ENCODE assay signal across 30 cellular contexts in genomic region chr10:127182161-127182560, GRCh38. TPM values are rescaled to one million over a fixed set of nuclear protein-coding genes. Genes with fewer than 3 reads are reported as not detected.
"Had no signal": no experiment of that assay in that cellular context is flagged by ENCODE, and none has a peak within 500 bp of the region (broad histone marks: within the 10 kb centered on the region; RNA-seq: fewer than 3 reads in every experiment).

No MANE protein-coding gene starts in this region.

- H3K9me3 Mint-ChIP-seq: dendritic cell treated with granulocyte-macrophage colony-stimulating factor and Interleukin-4, amounts not matched to agents 40 ng/mL and 50 ng/mL, for 4 days; nephron progenitor cell had no signal

- H3K27ac Mint-ChIP-seq: dendritic cell treated with granulocyte-macrophage colony-stimulating factor and Interleukin-4, amounts not matched to agents 40 ng/mL and 50 ng/mL, for 4 days; immature natural killer cell; naive thymus-derived CD8-positive, alpha-beta T cell; nephron progenitor cell; stimulated activated naive CD8-positive, alpha-beta T cell treated with anti-CD3 and anti-CD28 coated beads, Interleukin-15, amount 100 ng/mL, for 72 hours had no signal

- H3K27ac ChIP-seq: esophagus muscularis mucosa, foreskin keratinocyte, gastroesophageal sphincter, lower lobe of right lung, prostate gland, right atrium auricular region, thyroid gland, vagina had no signal

- H3K4me3 Mint-ChIP-seq: dendritic cell treated with granulocyte-macrophage colony-stimulating factor and Interleukin-4, amounts not matched to agents 40 ng/mL and 50 ng/mL, for 4 days; immature natural killer cell; naive thymus-derived CD8-positive, alpha-beta T cell; nephron progenitor cell; stimulated activated naive CD8-positive, alpha-beta T cell treated with anti-CD3 and anti-CD28 coated beads, Interleukin-15, amount 100 ng/mL, for 72 hours had no signal

- H3K27me3 Mint-ChIP-seq: dendritic cell treated with granulocyte-macrophage colony-stimulating factor and Interleukin-4, amounts not matched to agents 40 ng/mL and 50 ng/mL, for 4 days had no signal

- FAIRE-seq: endothelial cell of umbilical vein had no signal

- H3K4me3 ChIP-seq: esophagus muscularis mucosa, gastroesophageal sphincter, lower lobe of right lung, prostate gland, right atrium auricular region, smooth muscle cell, thyroid gland, vagina had no signal

- H3K36me3 ChIP-seq: lower lobe of right lung, prostate gland, right atrium auricular region, thyroid gland, vagina had no signal

- H3K36me3 Mint-ChIP-seq: immature natural killer cell had no signal

- ATAC-seq: foreskin keratinocyte; gastroesophageal sphincter; left ventricle myocardium superior; lower lobe of right lung; naive thymus-derived CD8-positive, alpha-beta T cell; sciatic nerve; stimulated activated naive CD8-positive, alpha-beta T cell treated with anti-CD3 and anti-CD28 coated beads, Interleukin-15, amount 100 ng/mL, for 72 hours had no signal

- DNase-seq: effector memory CD4-positive, alpha-beta T cell; foreskin keratinocyte; glutamatergic neuron; hypothalamus; islet precursor cell; left ventricle myocardium superior; lower lobe of right lung; naive thymus-derived CD8-positive, alpha-beta T cell; nephron progenitor cell; nucleus accumbens; stimulated activated CD4-positive, alpha-beta T cell treated with anti-CD3 and anti-CD28 coated beads, Interleukin-12 subunit alpha, Interleukin-12 subunit beta, amount 100 ng/mL, for 4 hours; stimulated activated CD4-positive, alpha-beta T cell treated with anti-CD3 and anti-CD28 coated beads, Interleukin-1b, Interleukin-23, amount 100 ng/mL, for 48 hours; stimulated activated CD4-positive, alpha-beta T cell treated with anti-CD3 and anti-CD28 coated beads, Interleukin-4, amount 100 ng/mL, for 1 hour; stimulated activated CD8-positive, alpha-beta memory T cell treated with anti-CD3 and anti-CD28 coated beads, Interleukin-4, amount 100 ng/mL, for 48 hours; stimulated activated naive CD4-positive, alpha-beta T cell; stimulated activated naive CD8-positive, alpha-beta T cell treated with anti-CD3 and anti-CD28 coated beads, Interleukin-15, amount 100 ng/mL, for 72 hours; thyroid gland; trophoblast cell had no signal

- H3K4me1 Mint-ChIP-seq: immature natural killer cell; naive thymus-derived CD8-positive, alpha-beta T cell; nephron progenitor cell; stimulated activated naive CD8-positive, alpha-beta T cell treated with anti-CD3 and anti-CD28 coated beads, Interleukin-15, amount 100 ng/mL, for 72 hours had no signal

- H3K4me2 ChIP-seq: smooth muscle cell had no signal

- H3K9me3 ChIP-seq: esophagus muscularis mucosa, gastroesophageal sphincter, lower lobe of right lung, prostate gland, right atrium auricular region, thyroid gland, vagina had no signal

- H3K4me1 ChIP-seq: esophagus muscularis mucosa, foreskin keratinocyte, gastroesophageal sphincter, lower lobe of right lung, prostate gland, right atrium auricular region, thyroid gland, vagina had no signal

- H3K27me3 ChIP-seq: foreskin keratinocyte, gastroesophageal sphincter, right atrium auricular region, thyroid gland, vagina had no signal

RNA-seq across cellular contexts. Expression of gene INSYN2A, which starts 14.2 kb away (rescaled TPM):
- total RNA-seq: foreskin keratinocyte; left ventricle myocardium superior; lower lobe of right lung; mesenteric fat pad; naive thymus-derived CD8-positive, alpha-beta T cell; sciatic nerve; subcutaneous adipose tissue had no signal
- polyA plus RNA-seq: foreskin keratinocyte; immature natural killer cell; naive thymus-derived CD8-positive, alpha-beta T cell had no signal
